In the genomic region with DNA sequence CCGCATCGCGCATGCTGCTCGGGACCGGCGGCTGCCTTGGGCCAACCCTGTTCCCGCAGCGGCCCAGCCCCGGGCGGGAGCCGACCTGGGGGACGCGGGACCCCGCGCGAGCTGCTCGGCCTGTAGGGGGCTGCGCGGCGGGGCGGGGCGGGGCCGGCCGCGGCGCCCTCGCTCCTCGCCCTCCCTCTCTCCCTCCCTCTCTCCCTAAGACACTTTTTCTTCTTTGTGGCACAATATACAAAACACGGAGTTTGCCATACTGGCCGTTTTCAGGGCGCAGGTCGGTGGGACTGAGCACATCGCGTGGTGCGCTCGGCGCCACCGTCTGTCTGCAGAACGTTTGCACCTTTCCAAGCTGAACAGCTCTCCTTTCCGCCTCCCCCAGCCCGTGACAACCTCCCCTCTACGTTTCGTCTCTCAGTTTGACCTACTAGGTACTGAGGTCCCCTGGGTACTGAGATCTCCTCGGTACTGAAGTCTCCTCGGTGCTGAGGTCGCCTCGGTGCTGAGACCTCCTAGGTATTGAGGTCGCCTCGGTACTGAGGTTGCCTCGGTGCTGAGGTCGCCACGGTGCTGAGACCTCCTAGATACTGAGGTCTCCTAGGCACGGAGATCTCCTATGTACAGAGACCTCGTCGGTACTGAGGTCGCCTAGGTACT, we compare ENCODE assay signal across 8 cellular contexts.
DNase-seq lines count a peak whose midpoint lies in the region; ATAC-seq and TF ChIP-seq lines count a peak whose summit lies in the region.

No MANE protein-coding gene starts in this region.

- peak in 1 of 7 experiments; percentile 20 for TF ChIP-seq CTCF in body of pancreas (IDR thresholded peaks at IDR 0.05)
- peak; percentile 12 for TF ChIP-seq CTCF in neural progenitor cell (IDR thresholded peaks at IDR 0.05)

- H3K9me3 ChIP-seq in body of pancreas (no peaks in the 10 kb centered on the region), neural progenitor cell (ENCODE audit: low read depth) (no peaks in the 10 kb centered on the region)

- H3K36me3 Mint-ChIP-seq in neural progenitor cell, result no peaks in the 10 kb centered on the region

- H3K27ac ChIP-seq in body of pancreas (no peak overlapping the region), neural progenitor cell (no peak overlapping the region)

- H3K4me3 Mint-ChIP-seq in neural progenitor cell, result peak overlapping the region; percentile 94

- no peaks in the 10 kb centered on the region for H4K20me1 ChIP-seq in neural progenitor cell (ENCODE audit: low read depth)

- H3K4me3 ChIP-seq in body of pancreas (no peak overlapping the region), neural progenitor cell (peak overlapping the region; percentile 30)

- H3K27me3 Mint-ChIP-seq in neural progenitor cell (ENCODE audit: insufficient read depth, low read depth), result no peaks in the 10 kb centered on the region

- H2AFZ ChIP-seq in neural progenitor cell (replicated peaks), result no peak overlapping the region

- H3K9ac ChIP-seq in neural progenitor cell, result no peak overlapping the region

- peak; percentile 6 for DNase-seq in ELF-1 (ENCODE audit: low read depth, low spot score)
- peak in 1 of 4 donors; percentile 7 for DNase-seq in body of pancreas
- DNase-seq in neural progenitor cell (ENCODE audit: low spot score), result peak; percentile 36
- no peak for DNase-seq in DMS153 (lab: John Stamatoyannopoulos, UW)

- H3K4me2 ChIP-seq in neural progenitor cell, result peak overlapping the region; percentile 60

- no peaks in the 10 kb centered on the region for H3K4me1 ChIP-seq in body of pancreas
- no peaks in the 10 kb centered on the region for H3K4me1 ChIP-seq in neural progenitor cell

- no peak for TF ChIP-seq POLR2A in body of pancreas (IDR thresholded peaks at IDR 0.05)

- intact Hi-C loops in body of pancreas (cut with DNase I), result no loop called here

- H3K27me3 ChIP-seq in body of pancreas (no peaks in the 10 kb centered on the region), neural progenitor cell (peaks cover 5% of the 10 kb centered on the region)

- peaks cover 4% of the 10 kb centered on the region for H3K4me1 Mint-ChIP-seq in neural progenitor cell

- no peaks in the 10 kb centered on the region for H3K9me3 Mint-ChIP-seq in neural progenitor cell

- H3K36me3 ChIP-seq in body of pancreas (replicated peaks in 1 of 2; ENCODE audit: insufficient read depth in 1 of 2, low read depth in 2 of 2) (no peaks in the 10 kb centered on the region), neural progenitor cell (no peaks in the 10 kb centered on the region)

- WGBS in body of pancreas, 2 donors, result 25 to 54% methylated on average over 31 to 33 of the region's 56 CpGs

- H3K27ac Mint-ChIP-seq in neural progenitor cell, result peak overlapping the region; percentile 96

- ATAC-seq in HG03342 (IDR thresholded peaks at IDR 0.05; ENCODE audit: unreplicated experiment), result peak; percentile 43
- ATAC-seq in body of pancreas, result peak; percentile 40
- no peak for ATAC-seq in HG03045 (IDR thresholded peaks at IDR 0.05; ENCODE audit: unreplicated experiment)
- ATAC-seq in HG03457 (IDR thresholded peaks at IDR 0.05; ENCODE audit: unreplicated experiment), result no peak
- no peak for ATAC-seq in GM19035 (IDR thresholded peaks at IDR 0.05; ENCODE audit: unreplicated experiment)

- H3K79me2 ChIP-seq in neural progenitor cell (ENCODE audit: low read depth), result no peaks in the 10 kb centered on the region

- no peaks in the 10 kb centered on the region for H3F3A ChIP-seq in neural progenitor cell (ENCODE audit: low read depth)

Comparison
In these comparisons a context has a peak if more than half of its experiments do, and no peak if none do; other contexts are left out.
1. ATAC-seq: peak in HG03342 (single experiment) and body of pancreas (single experiment); none in HG03045 (single experiment), HG03457 (single experiment) and GM19035 (single experiment).